In the genomic region with DNA sequence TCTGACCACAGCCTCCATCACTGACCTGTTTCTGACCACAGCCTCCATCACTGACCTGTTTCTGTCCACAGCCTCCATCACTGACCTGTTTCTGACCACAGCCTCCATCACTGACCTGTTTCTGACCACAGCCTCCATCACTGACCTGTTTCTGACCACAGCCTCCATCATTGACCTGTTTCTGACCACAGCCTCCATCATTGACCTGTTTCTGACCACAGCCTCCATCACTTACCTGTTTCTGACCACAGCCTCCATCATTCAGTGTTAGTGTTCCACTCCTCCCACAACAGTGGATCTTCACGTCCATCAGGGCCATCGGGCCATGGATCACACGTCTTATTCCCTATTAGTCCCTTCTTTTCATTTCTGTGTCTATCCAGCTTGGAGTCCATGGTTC, we compare ENCODE assay signal across 1 cellular context.
TF ChIP-seq lines count a peak whose summit lies in the region.

No MANE protein-coding gene starts in this region.

TF ChIP-seq in GM12878, 131 proteins besides CTCF, POLR2A, EP300 and RAD21:
- TF ChIP-seq RUNX3 (IDR thresholded peaks at IDR 0.05; ENCODE audit: low read length) (peak; percentile 84), YY1 (IDR thresholded peaks at IDR 0.05; ENCODE audit: low read depth, low read length) (0 out of 2 replicates have a peak, but pooled peaks have one; percentile 13)
